8 cellular contexts compared by ENCODE assay signal in genomic region chrX:149939271-149940014, GRCh38. TPM values are rescaled to one million over a fixed set of nuclear protein-coding genes. Genes with fewer than 3 reads are reported as not detected.
A peak's percentile ranks its signal among the peaks of the same experiment; 100 is the strongest.
DNase-seq lines count a peak whose midpoint lies in the region; ATAC-seq and TF ChIP-seq lines count a peak whose summit lies in the region.

No MANE protein-coding gene starts in this region.

- intact Hi-C loops in activated CD4-positive, alpha-beta T cell treated with anti-CD3 and anti-CD28 coated beads for 36 hours (cut with DNase I, micrococcal nuclease): loop anchor here in 1 of 2 experiments (2.0 to 5.0 kb wide), 3 partner anchors 67 to 753 kb away; partner anchors contain the start of genes MTM1 and MTMR1

- peak overlapping the region; percentile 81 for H3K4me3 Mint-ChIP-seq in activated CD4-positive, alpha-beta T cell treated with anti-CD3 and anti-CD28 coated beads for 36 hours
- H3K4me3 Mint-ChIP-seq in chondrocyte (ENCODE audit: unreplicated experiment): peak overlapping the region; percentile 87

- ATAC-seq in GM18502 (IDR thresholded peaks at IDR 0.05; ENCODE audit: poor library complexity, unreplicated experiment): peak; percentile 12
- ATAC-seq in HG03280 (IDR thresholded peaks at IDR 0.05; ENCODE audit: unreplicated experiment): peak; percentile 13
- peak; percentile 26 for ATAC-seq in activated CD4-positive, alpha-beta T cell treated with anti-CD3 and anti-CD28 coated beads for 36 hours
- no peak for ATAC-seq in HG03097 (IDR thresholded peaks at IDR 0.05; ENCODE audit: low FRiP score, unreplicated experiment)

- peak overlapping the region; percentile 95 for H3K27ac ChIP-seq in layer of hippocampus (ENCODE audit: low read depth, low read length)

- H3K27me3 ChIP-seq in layer of hippocampus (ENCODE audit: control insufficient read depth, insufficient read depth, low read length): no peaks in the 10 kb centered on the region

- no peaks in the 10 kb centered on the region for H3K27me3 Mint-ChIP-seq in activated CD4-positive, alpha-beta T cell treated with anti-CD3 and anti-CD28 coated beads for 36 hours
- no peaks in the 10 kb centered on the region for H3K27me3 Mint-ChIP-seq in chondrocyte (ENCODE audit: low read depth)

- no peak for TF ChIP-seq CTCF in chondrocyte (IDR thresholded peaks at IDR 0.05)

- DNase-seq in NCI-H510A (lab: John Stamatoyannopoulos, UW) (peak; percentile 89), chondrocyte (ENCODE audit: low spot score) (peak; percentile 97)
- DNase-seq in activated CD4-positive, alpha-beta T cell treated with anti-CD3 and anti-CD28 coated beads for 36 hours: peak; percentile 93
- peak; percentile 80 to 86 for DNase-seq in stimulated activated CD4-positive, alpha-beta T cell treated with anti-CD3 and anti-CD28 coated beads, Interleukin-15, amount 100 ng/mL, for 48 hours (ENCODE audit: low read depth in 2 of 2)

- H3K36me3 Mint-ChIP-seq in activated CD4-positive, alpha-beta T cell treated with anti-CD3 and anti-CD28 coated beads for 36 hours (ENCODE audit: low read depth): peaks cover under 1% of the 10 kb centered on the region
- no peaks in the 10 kb centered on the region for H3K36me3 Mint-ChIP-seq in chondrocyte (ENCODE audit: low read depth)

- POLR2A ChIA-PET in activated CD4-positive, alpha-beta T cell treated with anti-CD3 and anti-CD28 coated beads for 36 hours (lab: Charles Lee): interaction anchor here (1.3 to 3.1 kb wide), 3 partner anchors 399 to 754 kb away, joined by 4 to 30 read pairs (median 6); partner anchors contain the start of genes EOLA1 and MTMR1

- no peaks in the 10 kb centered on the region for H3K9me3 Mint-ChIP-seq in activated CD4-positive, alpha-beta T cell treated with anti-CD3 and anti-CD28 coated beads for 36 hours (ENCODE audit: low read depth)
- H3K9me3 Mint-ChIP-seq in chondrocyte (ENCODE audit: low read depth): no peaks in the 10 kb centered on the region

- peak overlapping the region; percentile 88 for H3K27ac Mint-ChIP-seq in activated CD4-positive, alpha-beta T cell treated with anti-CD3 and anti-CD28 coated beads for 36 hours
- peak overlapping the region; percentile 99 for H3K27ac Mint-ChIP-seq in chondrocyte (ENCODE audit: unreplicated experiment)

- CTCF ChIA-PET in activated CD4-positive, alpha-beta T cell treated with anti-CD3 and anti-CD28 coated beads for 36 hours (lab: Charles Lee): interaction anchor here (0.9 to 1.1 kb wide), 4 partner anchors 11 to 424 kb away, joined by 3 to 6 read pairs (median 4); partner anchors contain the start of gene MAMLD1

- H3K4me1 Mint-ChIP-seq in activated CD4-positive, alpha-beta T cell treated with anti-CD3 and anti-CD28 coated beads for 36 hours: peaks cover 3% of the 10 kb centered on the region
- H3K4me1 Mint-ChIP-seq in chondrocyte (ENCODE audit: low read depth): peaks cover 9% of the 10 kb centered on the region

RNA-seq across cellular contexts. Expression of gene EOLA2, which starts 1.2 kb away (rescaled TPM):
- total RNA-seq in activated CD4-positive, alpha-beta T cell treated with anti-CD3 and anti-CD28 coated beads for 36 hours: 10 to 100 TPM; 11.5 to 27.7 TPM
- 38.9 to 46.6 TPM (median 39.2 TPM) in 3 replicates for total RNA-seq in chondrocyte

RNA-seq across cellular contexts. Expression of gene HSFX4, which starts 10.1 kb away (rescaled TPM):
- not detected for total RNA-seq in activated CD4-positive, alpha-beta T cell treated with anti-CD3 and anti-CD28 coated beads for 36 hours
- not detected in 3 replicates for total RNA-seq in chondrocyte

RNA-seq across cellular contexts. Expression of gene MAGEA8, which starts 58.5 kb away (rescaled TPM):
- total RNA-seq in activated CD4-positive, alpha-beta T cell treated with anti-CD3 and anti-CD28 coated beads for 36 hours: not detected
- total RNA-seq in chondrocyte: not detected in 3 replicates
